Comparison of ENCODE assay signal across 16 cellular contexts in genomic region chr3:134839990-134840389, GRCh38. TPM values are rescaled to one million over a fixed set of nuclear protein-coding genes. Genes with fewer than 3 reads are reported as not detected.
DNase-seq lines count a peak whose midpoint lies in the region; ATAC-seq lines count a peak whose summit lies in the region.
"Had no signal": no experiment of that assay in that cellular context is flagged by ENCODE, and none has a peak within 500 bp of the region (broad histone marks: within the 10 kb centered on the region; RNA-seq: fewer than 3 reads in every experiment).

No MANE protein-coding gene starts in this region.

- ATAC-seq in GM18858 (IDR thresholded peaks at IDR 0.05; ENCODE audit: unreplicated experiment): peak; percentile 64
- ATAC-seq in GM21447 (IDR thresholded peaks at IDR 0.05; ENCODE audit: unreplicated experiment): peak; percentile 58
- ATAC-seq in HG03159 (IDR thresholded peaks at IDR 0.05; ENCODE audit: unreplicated experiment): peak; percentile 85
- ATAC-seq in GM19035 (IDR thresholded peaks at IDR 0.05; ENCODE audit: unreplicated experiment): no peak
- ATAC-seq: activated T-cell treated with anti-CD3 and anti-CD28 coated beads, Interleukin-2, amount 50 U/mL, for 4 hours; stimulated activated naive CD8-positive, alpha-beta T cell treated with anti-CD3 and anti-CD28 coated beads, Interleukin-15, Interleukin-2, amounts not matched to agents 100 U/mL and 50 U/mL, for 24 hours had no signal

- H3K9me3 Mint-ChIP-seq in activated T-helper 2 cell treated with anti-CD3 and anti-CD28 coated beads, Interferon-gamma antibody, Interleukin-2, Interleukin-4, amounts not matched to agents 10 μg/mL and 5 μg/mL and 100 μg/mL, durations not matched to agents 14 hours and 24 hours and 36 hours: peaks cover 20% of the 10 kb centered on the region

- no peak overlapping the region for H3K27ac Mint-ChIP-seq in activated T-helper 2 cell treated with anti-CD3 and anti-CD28 coated beads, Interferon-gamma antibody, Interleukin-2, Interleukin-4, amounts not matched to agents 10 μg/mL and 5 μg/mL and 100 μg/mL, durations not matched to agents 14 hours and 24 hours and 36 hours
- H3K27ac Mint-ChIP-seq: progenitor cell of endocrine pancreas had no signal

- no peaks in the 10 kb centered on the region for H3K36me3 Mint-ChIP-seq in activated T-helper 2 cell treated with anti-CD3 and anti-CD28 coated beads, Interferon-gamma antibody, Interleukin-2, Interleukin-4, amounts not matched to agents 10 μg/mL and 5 μg/mL and 100 μg/mL, durations not matched to agents 14 hours and 24 hours and 36 hours (ENCODE audit: low read depth)

- no peak overlapping the region for H3K4me3 Mint-ChIP-seq in activated T-helper 2 cell treated with anti-CD3 and anti-CD28 coated beads, Interferon-gamma antibody, Interleukin-2, Interleukin-4, amounts not matched to agents 10 μg/mL and 5 μg/mL and 100 μg/mL, durations not matched to agents 14 hours and 24 hours and 36 hours (ENCODE audit: low read depth)
- H3K4me3 Mint-ChIP-seq: activated T-cell treated with anti-CD3 and anti-CD28 coated beads, Interleukin-2, amount 50 U/mL, for 4 hours had no signal

- no peaks in the 10 kb centered on the region for H3K4me1 Mint-ChIP-seq in activated T-helper 2 cell treated with anti-CD3 and anti-CD28 coated beads, Interferon-gamma antibody, Interleukin-2, Interleukin-4, amounts not matched to agents 10 μg/mL and 5 μg/mL and 100 μg/mL, durations not matched to agents 14 hours and 24 hours and 36 hours (ENCODE audit: low read depth)

- DNase-seq in OCI-M1 (lab: John Stamatoyannopoulos, UW) (peak; percentile 4), OCI-M2 (lab: John Stamatoyannopoulos, UW; ENCODE audit: unreplicated experiment) (no peak), dedifferentiated amniotic fluid mesenchymal stem cell (ENCODE audit: extremely low spot score) (no peak)
- DNase-seq in activated T-helper 2 cell treated with anti-CD3 and anti-CD28 coated beads, Interferon-gamma antibody, Interleukin-2, Interleukin-4, amounts not matched to agents 10 μg/mL and 5 μg/mL and 100 μg/mL, durations not matched to agents 14 hours and 24 hours and 36 hours (ENCODE audit: low spot score): no peak
- DNase-seq: activated CD4-positive, CD25-positive, alpha-beta regulatory T cell treated with anti-CD3 and anti-CD28 coated beads, Interleukin-2, amount 50 U/mL, for 72 hours; activated T-cell treated with anti-CD3 and anti-CD28 coated beads, Interleukin-2, amount 50 U/mL, for 4 hours; DND-41; NCI-H1694; NCI-H82; stimulated activated CD4-positive, alpha-beta T cell treated with anti-CD3 and anti-CD28 coated beads, Interleukin-2, amount 100 ng/mL, for 24 hours; stimulated activated naive CD8-positive, alpha-beta T cell treated with anti-CD3 and anti-CD28 coated beads, Interleukin-15, Interleukin-2, amounts not matched to agents 100 U/mL and 50 U/mL, for 24 hours had no signal

- peaks cover 14% of the 10 kb centered on the region for H3K27me3 Mint-ChIP-seq in activated T-helper 2 cell treated with anti-CD3 and anti-CD28 coated beads, Interferon-gamma antibody, Interleukin-2, Interleukin-4, amounts not matched to agents 10 μg/mL and 5 μg/mL and 100 μg/mL, durations not matched to agents 14 hours and 24 hours and 36 hours (ENCODE audit: low read depth)
- H3K27me3 Mint-ChIP-seq: progenitor cell of endocrine pancreas had no signal

- intact Hi-C loops in activated T-helper 2 cell treated with anti-CD3 and anti-CD28 coated beads, Interferon-gamma antibody, Interleukin-2, Interleukin-4, amounts not matched to agents 10 μg/mL and 5 μg/mL and 100 μg/mL, durations not matched to agents 14 hours and 24 hours and 36 hours (cut with micrococcal nuclease): no loop called here

RNA-seq across cellular contexts. Expression of gene EPHB1, which starts 44.9 kb away (rescaled TPM):
- total RNA-seq in activated T-helper 2 cell treated with anti-CD3 and anti-CD28 coated beads, Interferon-gamma antibody, Interleukin-2, Interleukin-4, amounts not matched to agents 10 μg/mL and 5 μg/mL and 100 μg/mL, durations not matched to agents 14 hours and 24 hours and 36 hours: 0.71 and 1.5 TPM in 2 replicates
